In the genomic region with DNA sequence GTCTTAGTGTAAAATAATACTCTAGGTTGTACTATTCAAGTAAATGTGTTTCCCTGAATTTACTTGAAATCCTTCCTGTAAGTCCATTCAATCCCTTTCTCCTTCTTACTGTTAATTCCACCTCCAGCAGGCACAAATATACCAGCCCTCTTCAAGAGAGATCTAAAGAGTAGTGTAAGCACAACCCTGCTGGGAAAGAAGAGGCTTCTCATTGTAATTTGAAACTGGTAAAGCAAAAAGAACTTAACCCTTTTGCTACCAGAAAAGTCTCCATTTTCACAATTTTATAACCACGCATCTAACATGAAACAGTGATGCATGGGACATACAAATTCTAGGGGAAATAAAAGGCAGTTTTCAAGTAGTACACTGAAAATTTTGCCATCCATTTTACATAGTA, we compare ENCODE assay signal across 14 cellular contexts. TPM values are rescaled to one million over a fixed set of nuclear protein-coding genes. Genes with fewer than 3 reads are reported as not detected.
DNase-seq lines count a peak whose midpoint lies in the region; ATAC-seq and TF ChIP-seq lines count a peak whose summit lies in the region.
"Had no signal": no experiment of that assay in that cellular context is flagged by ENCODE, and none has a peak within 500 bp of the region (broad histone marks: within the 10 kb centered on the region; RNA-seq: fewer than 3 reads in every experiment).

A gene (minus strand): TSS at position 171 of the 400 bp plus-strand sequence. CDS start 725 bp downstream, outside the sequence.

- H3K27ac Mint-ChIP-seq in GM23338 (no peak within 1 kb of the TSS), nephron progenitor cell (peak within 1 kb of the TSS; percentile 89)
- no peak within 1 kb of the TSS for H3K27ac Mint-ChIP-seq in activated CD8-positive, alpha-beta T cell treated with anti-CD3 and anti-CD28 coated beads, Interleukin-2, amount 10 ng/mL, durations not matched to agents 7 days and 5 days
- H3K27ac Mint-ChIP-seq: activated CD4-positive, alpha-beta memory T cell treated with anti-CD3 and anti-CD28 coated beads, Interleukin-2, amount 10 ng/mL, durations not matched to agents 7 days and 5 days; activated naive CD8-positive, alpha-beta T cell treated with anti-CD3 and anti-CD28 coated beads for 36 hours; dendritic cell treated with granulocyte-macrophage colony-stimulating factor and Interleukin-4, amounts not matched to agents 40 ng/mL and 50 ng/mL, for 4 days; naive thymus-derived CD8-positive, alpha-beta T cell had no signal

- ATAC-seq in GM23338 (peak; percentile 97), mucosa of descending colon (no peak)
- ATAC-seq in activated CD8-positive, alpha-beta T cell treated with anti-CD3 and anti-CD28 coated beads, Interleukin-2, amount 10 ng/mL, durations not matched to agents 7 days and 5 days, result no peak
- ATAC-seq: naive thymus-derived CD8-positive, alpha-beta T cell had no signal

- no peak for TF ChIP-seq POLR2A in esophagus muscularis mucosa (IDR thresholded peaks at IDR 0.05; ENCODE audit: low read depth)

- H3K4me1 Mint-ChIP-seq in GM23338 (peaks cover 28% of the 10 kb centered on the region), nephron progenitor cell (peaks cover 33% of the 10 kb centered on the region)
- no peaks in the 10 kb centered on the region for H3K4me1 Mint-ChIP-seq in activated CD8-positive, alpha-beta T cell treated with anti-CD3 and anti-CD28 coated beads, Interleukin-2, amount 10 ng/mL, durations not matched to agents 7 days and 5 days (ENCODE audit: low read depth)
- H3K4me1 Mint-ChIP-seq: activated CD4-positive, alpha-beta memory T cell treated with anti-CD3 and anti-CD28 coated beads, Interleukin-2, amount 10 ng/mL, durations not matched to agents 7 days and 5 days; activated naive CD8-positive, alpha-beta T cell treated with anti-CD3 and anti-CD28 coated beads for 36 hours; naive thymus-derived CD8-positive, alpha-beta T cell had no signal

- no peak for TF ChIP-seq CTCF in GM23338 (conservative IDR thresholded peaks at IDR 0.05; ENCODE audit: low read depth in 2 of 2)
- no peak for TF ChIP-seq CTCF in esophagus muscularis mucosa (IDR thresholded peaks at IDR 0.05)
- TF ChIP-seq CTCF in nephron progenitor cell (IDR thresholded peaks at IDR 0.05), result no peak
- TF ChIP-seq CTCF in mucosa of descending colon (IDR thresholded peaks at IDR 0.05), result no peak

- H3K4me1 ChIP-seq in GM23338 (ENCODE audit: insufficient read depth), result peaks cover 19% of the 10 kb centered on the region
- no peaks in the 10 kb centered on the region for H3K4me1 ChIP-seq in esophagus muscularis mucosa
- no peaks in the 10 kb centered on the region for H3K4me1 ChIP-seq in mucosa of descending colon (ENCODE audit: low read depth)

- CTCF ChIA-PET in activated CD8-positive, alpha-beta T cell treated with anti-CD3 and anti-CD28 coated beads, Interleukin-2, amount 10 ng/mL, durations not matched to agents 7 days and 5 days (lab: Charles Lee), result no interaction called here

- H3K27me3 ChIP-seq in GM23338 (ENCODE audit: insufficient read depth) (no peaks in the 10 kb centered on the region), esophagus muscularis mucosa (no peaks in the 10 kb centered on the region)

- WGBS in esophagus muscularis mucosa, result 73% methylated on average over 1 of the region's 1 CpG

- no peak within 1 kb of the TSS for H2AFZ ChIP-seq in GM23338

- H3F3A ChIP-seq in GM23338 (replicated peaks; ENCODE audit: low read depth), result no peaks in the 10 kb centered on the region

- no peaks in the 10 kb centered on the region for H3K79me2 ChIP-seq in GM23338 (replicated peaks; ENCODE audit: insufficient read depth)

- H3K9me3 ChIP-seq in esophagus muscularis mucosa (no peaks in the 10 kb centered on the region), mucosa of descending colon (no peaks in the 10 kb centered on the region)

- DNase-seq in GM23338 (ENCODE audit: low spot score), result peak; percentile 78
- DNase-seq in NCI-H510A treated with DMSO at 0.1 percent for 48 hours (lab: John Stamatoyannopoulos, UW), result peak; percentile 97
- DNase-seq in esophagus muscularis mucosa (ENCODE audit: extremely low spot score), result no peak
- no peak for DNase-seq in nephron progenitor cell
- DNase-seq in 8988T, result no peak
- no peak for DNase-seq in mucosa of descending colon
- no peak for DNase-seq in activated CD8-positive, alpha-beta memory T cell treated with anti-CD3 and anti-CD28 coated beads, Interleukin-2, amount 50 U/mL, for 48 hours
- no peak for DNase-seq in activated CD8-positive, alpha-beta T cell treated with anti-CD3 and anti-CD28 coated beads, Interleukin-2, amount 10 ng/mL, durations not matched to agents 7 days and 5 days
- DNase-seq: activated CD4-positive, alpha-beta memory T cell treated with anti-CD3 and anti-CD28 coated beads, Interleukin-2, amount 10 ng/mL, durations not matched to agents 7 days and 5 days; activated naive CD8-positive, alpha-beta T cell treated with anti-CD3 and anti-CD28 coated beads for 36 hours; naive thymus-derived CD8-positive, alpha-beta T cell; NCI-H1048 had no signal

- TF ChIP-seq EP300 in esophagus muscularis mucosa (IDR thresholded peaks at IDR 0.05), result no peak

- no peaks in the 10 kb centered on the region for H3K36me3 ChIP-seq in GM23338 (ENCODE audit: insufficient read depth)
- H3K36me3 ChIP-seq in esophagus muscularis mucosa, result no peaks in the 10 kb centered on the region
- no peaks in the 10 kb centered on the region for H3K36me3 ChIP-seq in mucosa of descending colon (ENCODE audit: low read depth)

- H4K20me1 ChIP-seq in GM23338 (replicated peaks; ENCODE audit: insufficient read depth), result no peaks in the 10 kb centered on the region

- no peaks in the 10 kb centered on the region for H3K9me2 ChIP-seq in GM23338 (ENCODE audit: insufficient read depth)

- H3K4me3 Mint-ChIP-seq in GM23338, result peak within 1 kb of the TSS; percentile 34; the same call in 1 of the 3 replicates
- peak within 1 kb of the TSS; percentile 84 for H3K4me3 Mint-ChIP-seq in nephron progenitor cell
- H3K4me3 Mint-ChIP-seq in activated CD8-positive, alpha-beta T cell treated with anti-CD3 and anti-CD28 coated beads, Interleukin-2, amount 10 ng/mL, durations not matched to agents 7 days and 5 days, result no peak within 1 kb of the TSS
- H3K4me3 Mint-ChIP-seq: activated CD4-positive, alpha-beta memory T cell treated with anti-CD3 and anti-CD28 coated beads, Interleukin-2, amount 10 ng/mL, durations not matched to agents 7 days and 5 days; activated naive CD8-positive, alpha-beta T cell treated with anti-CD3 and anti-CD28 coated beads for 36 hours; dendritic cell treated with granulocyte-macrophage colony-stimulating factor and Interleukin-4, amounts not matched to agents 40 ng/mL and 50 ng/mL, for 4 days; naive thymus-derived CD8-positive, alpha-beta T cell had no signal

- H3K4me2 ChIP-seq in GM23338, result peak within 1 kb of the TSS; percentile 35; the same call in 1 of the 2 replicates

- H3K4me3 ChIP-seq in GM23338 (peak within 1 kb of the TSS; percentile 12; the same call in 1 of the 2 replicates), esophagus muscularis mucosa (peak within 1 kb of the TSS; percentile 17 to 40 (median 30)), mucosa of descending colon (no peak within 1 kb of the TSS)

- intact Hi-C loops in esophagus muscularis mucosa (cut with DNase I), result no loop called here
- intact Hi-C loops in mucosa of descending colon (cut with DNase I, micrococcal nuclease), result no loop called here

- POLR2A ChIA-PET in activated CD8-positive, alpha-beta T cell treated with anti-CD3 and anti-CD28 coated beads, Interleukin-2, amount 10 ng/mL, durations not matched to agents 7 days and 5 days (lab: Charles Lee), result no interaction called here

- H3K27me3 Mint-ChIP-seq in GM23338 (ENCODE audit: insufficient read depth, low read depth, poor library complexity) (no peaks in the 10 kb centered on the region), nephron progenitor cell (ENCODE audit: low read depth, poor library complexity) (peaks cover 8% of the 10 kb centered on the region)
- H3K27me3 Mint-ChIP-seq in activated CD8-positive, alpha-beta T cell treated with anti-CD3 and anti-CD28 coated beads, Interleukin-2, amount 10 ng/mL, durations not matched to agents 7 days and 5 days (ENCODE audit: low read depth), result no peaks in the 10 kb centered on the region
- H3K27me3 Mint-ChIP-seq: activated CD4-positive, alpha-beta memory T cell treated with anti-CD3 and anti-CD28 coated beads, Interleukin-2, amount 10 ng/mL, durations not matched to agents 7 days and 5 days; activated naive CD8-positive, alpha-beta T cell treated with anti-CD3 and anti-CD28 coated beads for 36 hours; dendritic cell treated with granulocyte-macrophage colony-stimulating factor and Interleukin-4, amounts not matched to agents 40 ng/mL and 50 ng/mL, for 4 days; naive thymus-derived CD8-positive, alpha-beta T cell had no signal

- no peaks in the 10 kb centered on the region for H3K36me3 Mint-ChIP-seq in GM23338 (ENCODE audit: low read depth)
- no peaks in the 10 kb centered on the region for H3K36me3 Mint-ChIP-seq in nephron progenitor cell (ENCODE audit: low read depth)
- H3K36me3 Mint-ChIP-seq in activated CD8-positive, alpha-beta T cell treated with anti-CD3 and anti-CD28 coated beads, Interleukin-2, amount 10 ng/mL, durations not matched to agents 7 days and 5 days (ENCODE audit: low read depth), result no peaks in the 10 kb centered on the region
- H3K36me3 Mint-ChIP-seq: activated naive CD8-positive, alpha-beta T cell treated with anti-CD3 and anti-CD28 coated beads for 36 hours; naive thymus-derived CD8-positive, alpha-beta T cell had no signal

- H3K27ac ChIP-seq in GM23338 (ENCODE audit: low read depth), result no peak within 1 kb of the TSS
- H3K27ac ChIP-seq in esophagus muscularis mucosa (replicated peaks in 1 of 4), result peak within 1 kb of the TSS in 3 of 4 donors; percentile 6 to 29 (median 10)
- H3K27ac ChIP-seq: C4-2B had no signal

- no peaks in the 10 kb centered on the region for H3K9me3 Mint-ChIP-seq in GM23338
- H3K9me3 Mint-ChIP-seq in nephron progenitor cell, result no peaks in the 10 kb centered on the region
- H3K9me3 Mint-ChIP-seq in activated CD8-positive, alpha-beta T cell treated with anti-CD3 and anti-CD28 coated beads, Interleukin-2, amount 10 ng/mL, durations not matched to agents 7 days and 5 days (ENCODE audit: insufficient read depth), result no peaks in the 10 kb centered on the region
- H3K9me3 Mint-ChIP-seq: activated CD4-positive, alpha-beta memory T cell treated with anti-CD3 and anti-CD28 coated beads, Interleukin-2, amount 10 ng/mL, durations not matched to agents 7 days and 5 days; activated naive CD8-positive, alpha-beta T cell treated with anti-CD3 and anti-CD28 coated beads for 36 hours; dendritic cell treated with granulocyte-macrophage colony-stimulating factor and Interleukin-4, amounts not matched to agents 40 ng/mL and 50 ng/mL, for 4 days had no signal

TF ChIP-seq in GM23338, 12 proteins besides CTCF, POLR2A, EP300 and RAD21 (continues in another document):
- TF ChIP-seq EZH2phosphoT487 (IDR thresholded peaks at IDR 0.05; ENCODE audit: unreplicated experiment), result no peak

RNA-seq across cellular contexts. Expression of the gene that starts here (rescaled TPM):
- 0.07 TPM in 1 of 2 replicates, not detected in the other for total RNA-seq in GM23338 (2014; rRNA removed; shearing (Covaris generic))
- polyA plus RNA-seq in GM23338 (2016; fragmentation: Nextera tagmentation; extraction: Ambion mirVana), result 0.06 and 0.14 TPM in 2 replicates
- total RNA-seq in esophagus muscularis mucosa, result 1 to 10 TPM; 1.3 to 3.5 (median 1.6) TPM
- total RNA-seq in mucosa of descending colon, result 1 to 10 TPM; 1.6 to 3.4 (median 3.3) TPM
- total RNA-seq in activated CD8-positive, alpha-beta T cell treated with anti-CD3 and anti-CD28 coated beads, Interleukin-2, amount 10 ng/mL, durations not matched to agents 7 days and 5 days, result not detected
- total RNA-seq: activated CD4-positive, alpha-beta memory T cell treated with anti-CD3 and anti-CD28 coated beads, Interleukin-2, amount 10 ng/mL, durations not matched to agents 7 days and 5 days; activated naive CD8-positive, alpha-beta T cell treated with anti-CD3 and anti-CD28 coated beads for 36 hours; naive thymus-derived CD8-positive, alpha-beta T cell had no signal
- polyA plus RNA-seq: naive thymus-derived CD8-positive, alpha-beta T cell had no signal

Comparison
In these comparisons a context has a peak if more than half of its experiments do, and no peak if none do; other contexts are left out.
1. Peak in DNase-seq, ATAC-seq, H3K4me3 ChIP-seq and H3K4me2 ChIP-seq in GM23338; RNA of the gene not detected or under 1 TPM.